In genomic region chr18:62899534-62899933, GRCh38 we compare ENCODE assay signal across 20 cellular contexts.
DNase-seq lines count a peak whose midpoint lies in the region; ATAC-seq, FAIRE-seq and TF ChIP-seq lines count a peak whose summit lies in the region.
"Had no signal": no experiment of that assay in that cellular context is flagged by ENCODE, and none has a peak within 500 bp of the region (broad histone marks: within the 10 kb centered on the region; RNA-seq: fewer than 3 reads in every experiment).

No MANE protein-coding gene starts in this region.

- H3K9me3 ChIP-seq in HepG2 (ENCODE audit: low read length) (no peaks in the 10 kb centered on the region), right lobe of liver (no peaks in the 10 kb centered on the region), endodermal cell (ENCODE audit: control insufficient read depth, low read length) (no peaks in the 10 kb centered on the region), mesenchymal stem cell (ENCODE audit: control insufficient read depth, low read length) (no peaks in the 10 kb centered on the region)
- H3K9me3 ChIP-seq: A549 had no signal

- H3K27ac Mint-ChIP-seq in WTC11 (peak overlapping the region; percentile 2; the same call in 1 of the 2 replicates), endodermal cell (peak overlapping the region; percentile 15)
- no peak overlapping the region for H3K27ac Mint-ChIP-seq in activated CD4-positive, alpha-beta T cell treated with anti-CD3 and anti-CD28 coated beads, Interleukin-2, amount 10 ng/mL, durations not matched to agents 24 days and 14 days
- H3K27ac Mint-ChIP-seq: B cell; CD4-positive, alpha-beta T cell; CD8-positive, alpha-beta T cell had no signal

- H3K36me3 Mint-ChIP-seq in WTC11 (peaks cover 57% of the 10 kb centered on the region), endodermal cell (ENCODE audit: low read depth) (peaks cover 34% of the 10 kb centered on the region)
- peaks cover 18% of the 10 kb centered on the region for H3K36me3 Mint-ChIP-seq in activated CD4-positive, alpha-beta T cell treated with anti-CD3 and anti-CD28 coated beads, Interleukin-2, amount 10 ng/mL, durations not matched to agents 24 days and 14 days (ENCODE audit: low read depth)

- no peak overlapping the region for H4K8ac ChIP-seq in mesenchymal stem cell (ENCODE audit: low read length)

- H4K20me1 ChIP-seq in HepG2 (ENCODE audit: insufficient read depth, low read length), result no peaks in the 10 kb centered on the region
- H4K20me1 ChIP-seq: BLaER1 treated with 17β-estradiol and CSF1 and Interleukin-3, amounts not matched to agents 10 nM and 100 nM had no signal

- H2AFZ ChIP-seq in HepG2 (ENCODE audit: low read length), result no peak overlapping the region
- no peak overlapping the region for H2AFZ ChIP-seq in mesenchymal stem cell (ENCODE audit: low read depth, low read length)

- no peaks in the 10 kb centered on the region for H3K79me2 ChIP-seq in HepG2 (ENCODE audit: insufficient read depth, low read length)

- intact Hi-C loops in HepG2 (cut with micrococcal nuclease; ENCODE audit: unreplicated experiment) (loop anchor here (5.0 kb wide), 1 partner anchor 182 kb away; the partner anchor contains the start of gene PHLPP1), right lobe of liver (cut with DNase I) (no loop called here)
- intact Hi-C loops in activated CD4-positive, alpha-beta T cell treated with anti-CD3 and anti-CD28 coated beads, Interleukin-2, amount 10 ng/mL, durations not matched to agents 24 days and 14 days (cut with micrococcal nuclease), result no loop called here

- H2BK12ac ChIP-seq in mesenchymal stem cell (ENCODE audit: low read length in 2 of 2), result no peak overlapping the region

- H3K79me1 ChIP-seq in mesenchymal stem cell (replicated peaks; ENCODE audit: low read length, poor library complexity, severe bottlenecking), result no peaks in the 10 kb centered on the region

- no peak overlapping the region for H3K23ac ChIP-seq in mesenchymal stem cell (ENCODE audit: low read length in 2 of 2)

- DNase-seq in HepG2 (ENCODE audit: low spot score) (no peak), right lobe of liver (no peak), WTC11 (ENCODE audit: low spot score) (no peak), endodermal cell (no peak), mesenchymal stem cell (no peak)
- no peak for DNase-seq in activated CD4-positive, alpha-beta T cell treated with anti-CD3 and anti-CD28 coated beads, Interleukin-2, amount 10 ng/mL, durations not matched to agents 24 days and 14 days
- DNase-seq: AML-193; CD4-positive, alpha-beta T cell; CD8-positive, alpha-beta T cell; DMS 273 treated with DMSO at 0.1 percent for 48 hours; DMS79 treated with DMSO at 0.1 percent for 48 hours; GF-D8 had no signal

- no peak overlapping the region for H2BK5ac ChIP-seq in mesenchymal stem cell (ENCODE audit: low read depth, low read length, poor library complexity, severe bottlenecking)

- in situ Hi-C loops in HepG2 (cut with HindIII; ENCODE audit: extremely low pct_ligation_motif_present, low pct_unique_long_range_greater_than_20kb), result no loop called here

- H3K4me2 ChIP-seq in HepG2 (ENCODE audit: low read depth, low read length) (no peak overlapping the region), mesenchymal stem cell (ENCODE audit: low read length, poor library complexity, severe bottlenecking) (no peak overlapping the region)
- H3K4me2 ChIP-seq: A549; BLaER1 treated with 17β-estradiol and CSF1 and Interleukin-3, amounts not matched to agents 10 nM and 100 nM had no signal

- no peak overlapping the region for H2BK120ac ChIP-seq in mesenchymal stem cell (ENCODE audit: low read depth, low read length)

- H3K9me3 Mint-ChIP-seq in WTC11, result no peaks in the 10 kb centered on the region
- H3K9me3 Mint-ChIP-seq in endodermal cell, result no peaks in the 10 kb centered on the region
- H3K9me3 Mint-ChIP-seq in activated CD4-positive, alpha-beta T cell treated with anti-CD3 and anti-CD28 coated beads, Interleukin-2, amount 10 ng/mL, durations not matched to agents 24 days and 14 days, result no peaks in the 10 kb centered on the region
- H3K9me3 Mint-ChIP-seq: CD4-positive, alpha-beta T cell; CD8-positive, alpha-beta T cell had no signal

- H3K4me3 ChIP-seq in HepG2 (replicated peaks in 1 of 3; ENCODE audit: insufficient read depth in 1 of 3, low read depth in 2 of 3, low read length in 3 of 3), result no peak overlapping the region
- H3K4me3 ChIP-seq in right lobe of liver, result no peak overlapping the region
- H3K4me3 ChIP-seq in endodermal cell (ENCODE audit: low read length), result no peak overlapping the region
- H3K4me3 ChIP-seq in mesenchymal stem cell (ENCODE audit: insufficient read depth in 1 of 2, low read depth in 1 of 2, low read length in 2 of 2), result no peak overlapping the region
- H3K4me3 ChIP-seq: A549; BLaER1 treated with 17β-estradiol and CSF1 and Interleukin-3, amounts not matched to agents 10 nM and 100 nM had no signal

- no peak for FAIRE-seq in HepG2 (lab: Jason Lieb, UNC)
- FAIRE-seq: A549, G401.6 had no signal

- POLR2A ChIA-PET in HepG2 (lab: Yijun Ruan, JAX) (no interaction called here), WTC11 (lab: Charles Lee) (no interaction called here)

- H4K91ac ChIP-seq in mesenchymal stem cell (ENCODE audit: low read length), result no peak overlapping the region

- H3K14ac ChIP-seq in mesenchymal stem cell (ENCODE audit: low read length in 2 of 2), result no peak overlapping the region

- H3K27ac ChIP-seq in HepG2 (ENCODE audit: extremely low read length, insufficient read depth, low read length), result no peak overlapping the region
- no peak overlapping the region for H3K27ac ChIP-seq in right lobe of liver
- no peak overlapping the region for H3K27ac ChIP-seq in endodermal cell (ENCODE audit: low read depth, low read length)
- H3K27ac ChIP-seq in mesenchymal stem cell (ENCODE audit: low read length, poor library complexity, severe bottlenecking), result no peak overlapping the region
- H3K27ac ChIP-seq: 22Rv1; A549; BLaER1 treated with 17β-estradiol and CSF1 and Interleukin-3, amounts not matched to agents 10 nM and 100 nM; C4-2B had no signal

- CTCF ChIA-PET in HepG2 (lab: Yijun Ruan, JAX; ENCODE audit: low intra/inter-chr PET ratio, low total read pairs) (no interaction called here), WTC11 (lab: Charles Lee) (no interaction called here)

- no peak for TF ChIP-seq RAD21 in HepG2 (CRISPR knock-in tag; IDR thresholded peaks at IDR 0.05)

- no peak for TF ChIP-seq POLR2A in HepG2 (IDR thresholded peaks at IDR 0.05; ENCODE audit: insufficient read depth in 1 of 2, low read depth in 2 of 2, low read length in 2 of 2)
- TF ChIP-seq POLR2A in right lobe of liver (IDR thresholded peaks at IDR 0.05), result no peak

- peak overlapping the region; percentile 63 for H2AK5ac ChIP-seq in mesenchymal stem cell (ENCODE audit: low read length, severe bottlenecking)

- 93% methylated on average over 5 of the region's 5 CpGs for WGBS in HepG2 (ENCODE audit: low lambda C conversion rate)
- WGBS in right lobe of liver (ENCODE audit: insufficient coverage, low coverage, low lambda C conversion rate, missing lambda C conversion rate), result 92% methylated on average over 5 of the region's 5 CpGs
- 91 to 96% methylated on average over 5 of the region's 5 CpGs for WGBS in endodermal cell (ENCODE audit: insufficient coverage in 1 of 2, insufficient read length in 1 of 2), 2 experiments
- 93% methylated on average over 5 of the region's 5 CpGs for WGBS in mesenchymal stem cell

- TF ChIP-seq CTCF in HepG2 (CRISPR knock-in tag; IDR thresholded peaks at IDR 0.05), result no peak
- no peak for TF ChIP-seq CTCF in right lobe of liver (IDR thresholded peaks at IDR 0.05)
- TF ChIP-seq CTCF in WTC11 (IDR thresholded peaks at IDR 0.05), result no peak
- TF ChIP-seq CTCF in endodermal cell (conservative IDR thresholded peaks at IDR 0.05), result no peak

- H3K4ac ChIP-seq in mesenchymal stem cell (ENCODE audit: low read depth in 1 of 2, low read length in 2 of 2), result peak overlapping the region in 1 of 2 experiments; percentile 10

- BruUV-seq in HepG2 (replicated peaks; lab: Mats Ljungman, UMichigan), result no TSS peak

- H3K4me1 Mint-ChIP-seq in WTC11 (peaks cover 31% of the 10 kb centered on the region), endodermal cell (peaks cover 22% of the 10 kb centered on the region)
- H3K4me1 Mint-ChIP-seq in activated CD4-positive, alpha-beta T cell treated with anti-CD3 and anti-CD28 coated beads, Interleukin-2, amount 10 ng/mL, durations not matched to agents 24 days and 14 days, result peaks cover 8% of the 10 kb centered on the region
- H3K4me1 Mint-ChIP-seq: B cell had no signal

- peaks cover 27% of the 10 kb centered on the region for H3K4me1 ChIP-seq in HepG2 (ENCODE audit: insufficient read depth, low read length)
- no peaks in the 10 kb centered on the region for H3K4me1 ChIP-seq in right lobe of liver
- H3K4me1 ChIP-seq in endodermal cell (ENCODE audit: control insufficient read depth, insufficient read depth, low read length), result peaks cover 5% of the 10 kb centered on the region
- peaks cover 9% of the 10 kb centered on the region for H3K4me1 ChIP-seq in mesenchymal stem cell (ENCODE audit: control insufficient read depth, insufficient read depth, low read depth, low read length)
- H3K4me1 ChIP-seq: A549 had no signal

- H3K4me3 Mint-ChIP-seq in WTC11 (no peak overlapping the region), endodermal cell (no peak overlapping the region)
- H3K4me3 Mint-ChIP-seq in activated CD4-positive, alpha-beta T cell treated with anti-CD3 and anti-CD28 coated beads, Interleukin-2, amount 10 ng/mL, durations not matched to agents 24 days and 14 days, result no peak overlapping the region
- H3K4me3 Mint-ChIP-seq: B cell; CD4-positive, alpha-beta T cell; CD8-positive, alpha-beta T cell had no signal

- no peaks in the 10 kb centered on the region for H3K27me3 ChIP-seq in HepG2 (ENCODE audit: control insufficient read depth in 1 of 2, insufficient read depth in 2 of 2, low read length in 2 of 2)
- H3K27me3 ChIP-seq in right lobe of liver, result no peaks in the 10 kb centered on the region
- H3K27me3 ChIP-seq in endodermal cell (ENCODE audit: control insufficient read depth, insufficient read depth, low read length, poor library complexity, severe bottlenecking), result no peaks in the 10 kb centered on the region
- no peaks in the 10 kb centered on the region for H3K27me3 ChIP-seq in mesenchymal stem cell (ENCODE audit: control insufficient read depth in 1 of 2, insufficient read depth in 1 of 2, low read length in 2 of 2)
- H3K27me3 ChIP-seq: BLaER1 treated with 17β-estradiol and CSF1 and Interleukin-3, amounts not matched to agents 10 nM and 100 nM had no signal

- peaks cover 5 to 68% of the 10 kb centered on the region in 2 experiments for H3K36me3 ChIP-seq in HepG2 (replicated peaks in 1 of 2; ENCODE audit: control insufficient read depth in 1 of 2, insufficient read depth in 2 of 2, low read length in 2 of 2)
- H3K36me3 ChIP-seq in right lobe of liver, result peaks cover 0 to 23% (median 3%) of the 10 kb centered on the region in 4 donors
- H3K36me3 ChIP-seq in endodermal cell (ENCODE audit: control insufficient read depth, insufficient read depth, low read length), result no peaks in the 10 kb centered on the region
- peaks cover 3 to 30% of the 10 kb centered on the region in 2 experiments for H3K36me3 ChIP-seq in mesenchymal stem cell (ENCODE audit: control insufficient read depth in 1 of 2, insufficient read depth in 2 of 2, low read depth in 1 of 2, low read length in 2 of 2)

- no peak overlapping the region for H2BK15ac ChIP-seq in mesenchymal stem cell (ENCODE audit: low read depth, poor library complexity, severe bottlenecking)

- H3K9ac ChIP-seq in HepG2 (ENCODE audit: insufficient read depth, low read depth, low read length) (no peak overlapping the region), endodermal cell (ENCODE audit: extremely low read depth, low read length, poor library complexity, severe bottlenecking) (no peak overlapping the region), mesenchymal stem cell (ENCODE audit: low read length) (no peak overlapping the region)
- H3K9ac ChIP-seq: BLaER1 treated with 17β-estradiol and CSF1 and Interleukin-3, amounts not matched to agents 10 nM and 100 nM had no signal

- no peak overlapping the region for H3K18ac ChIP-seq in mesenchymal stem cell (ENCODE audit: low read depth in 1 of 2, low read length in 2 of 2)

- H3K27me3 Mint-ChIP-seq in WTC11 (ENCODE audit: low read depth), result no peaks in the 10 kb centered on the region
- no peaks in the 10 kb centered on the region for H3K27me3 Mint-ChIP-seq in endodermal cell (ENCODE audit: insufficient read depth)
- no peaks in the 10 kb centered on the region for H3K27me3 Mint-ChIP-seq in activated CD4-positive, alpha-beta T cell treated with anti-CD3 and anti-CD28 coated beads, Interleukin-2, amount 10 ng/mL, durations not matched to agents 24 days and 14 days
- H3K27me3 Mint-ChIP-seq: B cell; CD4-positive, alpha-beta T cell had no signal

- TF ChIP-seq EP300 in HepG2 (IDR thresholded peaks at IDR 0.05; ENCODE audit: low read depth in 2 of 2, low read length in 2 of 2) (no peak), HepG2 (CRISPR knock-in tag; IDR thresholded peaks at IDR 0.05; ENCODE audit: borderline replicate concordance) (no peak)

- ATAC-seq in HepG2, result peak; percentile 53
- ATAC-seq in right lobe of liver, result no peak
- no peak for ATAC-seq in WTC11
- ATAC-seq in GM21423 (IDR thresholded peaks at IDR 0.05; ENCODE audit: unreplicated experiment), result no peak
- ATAC-seq in HG02678 (IDR thresholded peaks at IDR 0.05; ENCODE audit: unreplicated experiment), result no peak
- ATAC-seq: A549; CD8-positive, alpha-beta T cell had no signal
